9 cellular contexts compared by ENCODE assay signal in genomic region chr21:42262826-42263225, GRCh38. TPM values are rescaled to one million over a fixed set of nuclear protein-coding genes. Genes with fewer than 3 reads are reported as not detected.
DNase-seq lines count a peak whose midpoint lies in the region; ATAC-seq, FAIRE-seq and TF ChIP-seq lines count a peak whose summit lies in the region.
"Had no signal": no experiment of that assay in that cellular context is flagged by ENCODE, and none has a peak within 500 bp of the region (broad histone marks: within the 10 kb centered on the region; RNA-seq: fewer than 3 reads in every experiment).

No MANE protein-coding gene starts in this region.

- FAIRE-seq in pancreas (lab: Jason Lieb, UNC): no peak

- CTCF ChIA-PET in RWPE1 (lab: Yijun Ruan, JAX): no interaction called here

- 24 to 27% methylated on average over 11 of the region's 11 CpGs for WGBS in pancreas, 2 donors

- H3K27ac ChIP-seq in RWPE1: peak overlapping the region; percentile 56
- H3K27ac ChIP-seq in pancreas: peak overlapping the region in 2 of 4 donors; percentile 23 to 39

- intact Hi-C loops in pancreas (cut with DNase I): loop anchor here in 1 of 3 donors (10.0 kb wide), 1 partner anchor 108 kb away; no protein-coding TSS in a partner anchor

- ATAC-seq in pancreas (peak; percentile 78 to 86 (median 82)), HG03354 (IDR thresholded peaks at IDR 0.05; ENCODE audit: poor library complexity, severe bottlenecking, unreplicated experiment) (no peak), GM19351 (IDR thresholded peaks at IDR 0.05; ENCODE audit: unreplicated experiment) (no peak), GM21367 (IDR thresholded peaks at IDR 0.05; ENCODE audit: unreplicated experiment) (no peak)

- no peaks in the 10 kb centered on the region for H3K36me3 ChIP-seq in pancreas

- H3K27me3 ChIP-seq in pancreas: no peaks in the 10 kb centered on the region

- POLR2A ChIA-PET in RWPE1 (lab: Yijun Ruan, JAX; ENCODE audit: low non-redundant PET): no interaction called here

- DNase-seq in DMS153 treated with DMSO at 0.1 percent for 48 hours (lab: John Stamatoyannopoulos, UW; ENCODE audit: unreplicated experiment) (peak; percentile 26), RWPE1 (ENCODE audit: low spot score) (peak; percentile 59), glomerular endothelial cell (ENCODE audit: extremely low read depth, low read depth, low spot score) (peak; percentile 70), pancreas (peak; percentile 60 to 93 (median 84)), iPS-NIHi11 (ENCODE audit: low spot score) (no peak)
- DNase-seq: foreskin fibroblast had no signal

- TF ChIP-seq CTCF in RWPE1 (conservative IDR thresholded peaks at IDR 0.05; ENCODE audit: low read depth) (no peak), pancreas (IDR thresholded peaks at IDR 0.05) (no peak)

- H3K4me3 ChIP-seq in pancreas: no peak overlapping the region

- H3K4me1 ChIP-seq in pancreas: peaks cover 3 to 8% (median 6%) of the 10 kb centered on the region in 3 donors

- H3K9me3 ChIP-seq in pancreas: no peaks in the 10 kb centered on the region

RNA-seq across cellular contexts. Expression of gene ABCG1, which starts 43.9 kb away (rescaled TPM):
- total RNA-seq in glomerular endothelial cell (29.5 and 66.0 TPM in 2 replicates), pancreas (10 to 100 TPM in 1 of 6 donors, 1 to 10 TPM in 5; 1.6 to 10.3 (median 4.0) TPM)
- polyA plus RNA-seq in pancreas: 1 to 10 TPM; 3.4 to 7.8 TPM

RNA-seq across cellular contexts. Expression of gene TFF3, which starts 52.4 kb away (rescaled TPM):
- total RNA-seq in glomerular endothelial cell: 5.4 and 10.8 TPM in 2 replicates
- total RNA-seq in pancreas: 10 to 100 TPM in 4 of 6 donors, 1 to 10 TPM in 2; 5.9 to 19.9 (median 10.6) TPM
- polyA plus RNA-seq in pancreas: 10 to 100 TPM; 16.5 to 51.9 TPM

Comparison
In these comparisons a context has a peak if more than half of its experiments do, and no peak if none do; other contexts are left out.
1. ATAC-seq: peak in pancreas (4 of 4); none in HG03354 (single experiment), GM19351 (single experiment) and GM21367 (single experiment).